ENCODE assay signal across 15 cellular contexts in genomic region chr2:238487134-238487533, GRCh38.
DNase-seq lines count a peak whose midpoint lies in the region; ATAC-seq and TF ChIP-seq lines count a peak whose summit lies in the region.
"Had no signal": no experiment of that assay in that cellular context is flagged by ENCODE, and none has a peak within 500 bp of the region (broad histone marks: within the 10 kb centered on the region; RNA-seq: fewer than 3 reads in every experiment).

No MANE protein-coding gene starts in this region.

- DNase-seq in activated CD8-positive, alpha-beta memory T cell treated with anti-CD3 and anti-CD28 coated beads for 24 hours = peak; percentile 47
- DNase-seq in activated CD8-positive, alpha-beta memory T cell treated with anti-CD3 and anti-CD28 coated beads, Interleukin-2, amount 50 U/mL, for 48 hours = no peak
- peak; percentile 37 for DNase-seq in ecto neural progenitor cell (ENCODE audit: low spot score)
- DNase-seq in osteoblast (ENCODE audit: insufficient read length, low spot score, missing footprints) = peak; percentile 23
- no peak for DNase-seq in Caco-2
- no peak for DNase-seq in activated T-cell treated with anti-CD3 and anti-CD28 coated beads, Interleukin-2, amount 50 U/mL, for 4 hours
- DNase-seq: 8988T; AML-193; Calu3; CD4-positive, CD25-positive, alpha-beta regulatory T cell; DMS 273 treated with DMSO at 0.1 percent for 48 hours; GOT3 had no signal

- ATAC-seq in activated T-cell treated with anti-CD3 and anti-CD28 coated beads, Interleukin-2, amount 50 U/mL, for 4 hours = no peak
- ATAC-seq in GM19035 (IDR thresholded peaks at IDR 0.05; ENCODE audit: unreplicated experiment) = no peak

- H3K27ac ChIP-seq in osteoblast (ENCODE audit: low read depth, low read length) = no peak overlapping the region
- H3K27ac ChIP-seq: BLaER1 treated with 17β-estradiol and CSF1 and Interleukin-3, amounts not matched to agents 10 nM and 100 nM had no signal

- H3K4me1 ChIP-seq in osteoblast (ENCODE audit: insufficient read depth, low read length) (no peaks in the 10 kb centered on the region), Caco-2 (no peaks in the 10 kb centered on the region)

- no peak overlapping the region for H3K4me2 ChIP-seq in osteoblast (ENCODE audit: insufficient read depth, low read length)

- no peak for TF ChIP-seq CTCF in osteoblast (IDR thresholded peaks at IDR 0.05; ENCODE audit: extremely low read depth, low read depth, low read length)
- no peak for TF ChIP-seq CTCF in Caco-2 (IDR thresholded peaks at IDR 0.05; ENCODE audit: insufficient read depth in 1 of 2, low read depth in 1 of 2, low read length in 1 of 2, severe bottlenecking in 1 of 2, unreplicated experiment in 1 of 2)

- no peaks in the 10 kb centered on the region for H3K9me3 Mint-ChIP-seq in Caco-2 (ENCODE audit: unreplicated experiment)
- H3K9me3 Mint-ChIP-seq in activated T-cell treated with anti-CD3 and anti-CD28 coated beads, Interleukin-2, amount 50 U/mL, for 4 hours = no peaks in the 10 kb centered on the region
- H3K9me3 Mint-ChIP-seq: H9 had no signal

- H3K4me3 Mint-ChIP-seq in Caco-2 (ENCODE audit: unreplicated experiment) = no peak overlapping the region
- H3K4me3 Mint-ChIP-seq in activated T-cell treated with anti-CD3 and anti-CD28 coated beads, Interleukin-2, amount 50 U/mL, for 4 hours = no peak overlapping the region
- H3K4me3 Mint-ChIP-seq: CD4-positive, CD25-positive, alpha-beta regulatory T cell; H9 had no signal

- no peaks in the 10 kb centered on the region for H3K4me1 Mint-ChIP-seq in Caco-2 (ENCODE audit: low read depth, unreplicated experiment)
- no peaks in the 10 kb centered on the region for H3K4me1 Mint-ChIP-seq in activated T-cell treated with anti-CD3 and anti-CD28 coated beads, Interleukin-2, amount 50 U/mL, for 4 hours (ENCODE audit: low read depth)

- intact Hi-C loops in Caco-2 (cut with micrococcal nuclease; ENCODE audit: unreplicated experiment) = no loop called here

- no peaks in the 10 kb centered on the region for H3K79me2 ChIP-seq in osteoblast (ENCODE audit: insufficient read depth, low read length)

- no peaks in the 10 kb centered on the region for H3K27me3 ChIP-seq in osteoblast (ENCODE audit: insufficient read depth, low read length)
- H3K27me3 ChIP-seq in Caco-2 (replicated peaks; ENCODE audit: control insufficient read depth, insufficient read depth, low read length) = no peaks in the 10 kb centered on the region
- H3K27me3 ChIP-seq: BLaER1 treated with 17β-estradiol and CSF1 and Interleukin-3, amounts not matched to agents 10 nM and 100 nM had no signal

- H3K27me3 Mint-ChIP-seq in Caco-2 (ENCODE audit: insufficient read depth, unreplicated experiment) = no peaks in the 10 kb centered on the region
- peaks cover 4% of the 10 kb centered on the region for H3K27me3 Mint-ChIP-seq in activated T-cell treated with anti-CD3 and anti-CD28 coated beads, Interleukin-2, amount 50 U/mL, for 4 hours (ENCODE audit: low read depth)

- H3K9me3 ChIP-seq in osteoblast (ENCODE audit: low read depth, low read length) = no peaks in the 10 kb centered on the region
- H3K9me3 ChIP-seq in Caco-2 = no peaks in the 10 kb centered on the region

- H3K4me3 ChIP-seq in osteoblast (ENCODE audit: insufficient read depth, low read length) = no peak overlapping the region
- H3K4me3 ChIP-seq in Caco-2 (ENCODE audit: low read depth, low read length) = no peak overlapping the region
- H3K4me3 ChIP-seq: BLaER1 treated with 17β-estradiol and CSF1 and Interleukin-3, amounts not matched to agents 10 nM and 100 nM had no signal

- H3K36me3 ChIP-seq in osteoblast (ENCODE audit: insufficient read depth, low read length) = peaks cover 18% of the 10 kb centered on the region
- H3K36me3 ChIP-seq in Caco-2 (ENCODE audit: control insufficient read depth, insufficient read depth, low read length) = no peaks in the 10 kb centered on the region
- H3K36me3 ChIP-seq: BLaER1 treated with 17β-estradiol and CSF1 and Interleukin-3, amounts not matched to agents 10 nM and 100 nM had no signal

- no peaks in the 10 kb centered on the region for H4K20me1 ChIP-seq in osteoblast (ENCODE audit: insufficient read depth, low read length)
- H4K20me1 ChIP-seq: BLaER1 treated with 17β-estradiol and CSF1 and Interleukin-3, amounts not matched to agents 10 nM and 100 nM had no signal

- no TSS peak for BruUV-seq in Caco-2 (replicated peaks; lab: Mats Ljungman, UMichigan)

- POLR2A ChIA-PET in Caco-2 (lab: Charles Lee) = no interaction called here

- H3K27ac Mint-ChIP-seq in Caco-2 (ENCODE audit: unreplicated experiment) = no peak overlapping the region
- H3K27ac Mint-ChIP-seq: CD4-positive, CD25-positive, alpha-beta regulatory T cell had no signal

- CTCF ChIA-PET in Caco-2 (lab: Charles Lee) = no interaction called here

- no peak overlapping the region for H2AFZ ChIP-seq in osteoblast (ENCODE audit: low read length)

- H3K36me3 Mint-ChIP-seq in Caco-2 (ENCODE audit: insufficient read depth, unreplicated experiment) = no peaks in the 10 kb centered on the region
- H3K36me3 Mint-ChIP-seq in activated T-cell treated with anti-CD3 and anti-CD28 coated beads, Interleukin-2, amount 50 U/mL, for 4 hours (ENCODE audit: insufficient read depth) = no peaks in the 10 kb centered on the region
- H3K36me3 Mint-ChIP-seq: CD4-positive, CD25-positive, alpha-beta regulatory T cell had no signal

Comparison
In these comparisons a context has a peak if more than half of its experiments do, and no peak if none do; other contexts are left out.
1. DNase-seq: peak in activated CD8-positive, alpha-beta memory T cell treated with anti-CD3 and anti-CD28 coated beads for 24 hours (single experiment), ecto neural progenitor cell (single experiment) and osteoblast (single experiment); none in activated CD8-positive, alpha-beta memory T cell treated with anti-CD3 and anti-CD28 coated beads, Interleukin-2, amount 50 U/mL, for 48 hours (single experiment), Caco-2 (0 of 2) and activated T-cell treated with anti-CD3 and anti-CD28 coated beads, Interleukin-2, amount 50 U/mL, for 4 hours (single experiment).